Comparison of ENCODE assay signal across 12 cellular contexts in genomic region chr19:7554990-7555864, GRCh38. TPM values are rescaled to one million over a fixed set of nuclear protein-coding genes. Genes with fewer than 3 reads are reported as not detected.
A peak's percentile ranks its signal among the peaks of the same experiment; 100 is the strongest.
DNase-seq lines count a peak whose midpoint lies in the region; TF ChIP-seq lines count a peak whose summit lies in the region.
"Had no signal": no experiment of that assay in that cellular context is flagged by ENCODE, and none has a peak within 500 bp of the region (broad histone marks: within the 10 kb centered on the region; RNA-seq: fewer than 3 reads in every experiment).

No MANE protein-coding gene starts in this region.

- no peaks in the 10 kb centered on the region for H3K9me3 Mint-ChIP-seq in CD8-positive, alpha-beta memory T cell

- H3K27me3 Mint-ChIP-seq in CD8-positive, alpha-beta memory T cell: no peaks in the 10 kb centered on the region

- peaks cover 0 to 5% of the 10 kb centered on the region in 2 donors for H3K4me1 ChIP-seq in neuronal stem cell (ENCODE audit: control insufficient read depth in 2 of 2, insufficient read depth in 1 of 2, low read depth in 1 of 2, low read length in 2 of 2)
- no peaks in the 10 kb centered on the region for H3K4me1 ChIP-seq in CD8-positive, alpha-beta memory T cell (ENCODE audit: insufficient read depth, low read length)
- no peaks in the 10 kb centered on the region for H3K4me1 ChIP-seq in vagina

- H2BK5ac ChIP-seq in neuronal stem cell (ENCODE audit: low read length): no peak overlapping the region

- no peak overlapping the region for H4K91ac ChIP-seq in neuronal stem cell (ENCODE audit: low read depth, low read length, poor library complexity)

- H3K36me3 ChIP-seq in neuronal stem cell (replicated peaks in 1 of 2; ENCODE audit: control insufficient read depth in 2 of 2, insufficient read depth in 2 of 2, low read length in 2 of 2): peaks cover 35% of the 10 kb centered on the region in 2 donors
- peaks cover 16% of the 10 kb centered on the region for H3K36me3 ChIP-seq in CD8-positive, alpha-beta memory T cell (ENCODE audit: insufficient read depth, low read length)
- H3K36me3 ChIP-seq in vagina: peaks cover 3 to 75% of the 10 kb centered on the region in 2 donors

- DNase-seq in ELF-1 (ENCODE audit: low read depth, low spot score) (peak; percentile 92), HEK293T (ENCODE audit: extremely low spot score) (peak; percentile 88), amniotic epithelial cell (ENCODE audit: low read depth) (peak; percentile 7), neuronal stem cell (ENCODE audit: low spot score) (no peak), vagina (ENCODE audit: extremely low spot score in 2 of 2) (no peak), NCI-H748 (lab: John Stamatoyannopoulos, UW; ENCODE audit: unreplicated experiment) (no peak)
- no peak for DNase-seq in CD8-positive, alpha-beta memory T cell
- DNase-seq: DMS79, MM.1S, NCI-H526, SW 1271 had no signal

- peaks cover 0 to 4% (median 3%) of the 10 kb centered on the region in 3 donors for H3K4me1 Mint-ChIP-seq in CD8-positive, alpha-beta memory T cell

- no peak overlapping the region for H3K4me2 ChIP-seq in neuronal stem cell (ENCODE audit: insufficient read depth, low read length, poor library complexity, severe bottlenecking)

- WGBS in neuronal stem cell (ENCODE audit: extremely low coverage in 2 of 2, insufficient read length in 2 of 2, insufficient replicate concordance in 1 of 2), 2 donors: no CpG with 5 or more reads among the region's 62 CpGs

- H3K4me3 ChIP-seq in neuronal stem cell (ENCODE audit: low read length in 2 of 2) (no peak overlapping the region), vagina (no peak overlapping the region)
- H3K4me3 ChIP-seq in CD8-positive, alpha-beta memory T cell (ENCODE audit: low read length): no peak overlapping the region

- no peak for TF ChIP-seq CTCF in vagina (IDR thresholded peaks at IDR 0.05)

- no peak overlapping the region for H3K27ac Mint-ChIP-seq in CD8-positive, alpha-beta memory T cell

- no peak overlapping the region for H2BK120ac ChIP-seq in neuronal stem cell (ENCODE audit: low read depth, low read length)

- H2AFZ ChIP-seq in neuronal stem cell (ENCODE audit: low read length): no peak overlapping the region

- TF ChIP-seq POLR2A in vagina (IDR thresholded peaks at IDR 0.05): no peak

- no peak overlapping the region for H4K8ac ChIP-seq in neuronal stem cell (ENCODE audit: low read depth, low read length)

- POLR2A ChIA-PET in HEK293T (lab: Yijun Ruan, JAX): no interaction called here
- POLR2A ChIA-PET in CD8-positive, alpha-beta memory T cell (lab: Charles Lee): no interaction called here

- intact Hi-C loops in vagina (cut with DNase I): no loop called here

- peaks cover 7% of the 10 kb centered on the region for H3K79me1 ChIP-seq in neuronal stem cell (ENCODE audit: low read depth, low read length)

- no peak overlapping the region for H2BK15ac ChIP-seq in neuronal stem cell (ENCODE audit: low read length)

- no peak overlapping the region for H3K4ac ChIP-seq in neuronal stem cell (ENCODE audit: low read length)

- peak overlapping the region; percentile 8 for H3K14ac ChIP-seq in neuronal stem cell (ENCODE audit: low read length)

- H3K9me3 ChIP-seq in neuronal stem cell (replicated peaks in 1 of 2; ENCODE audit: control insufficient read depth in 2 of 2, insufficient read depth in 1 of 2, low read depth in 1 of 2, low read length in 2 of 2) (peaks cover 0 to 4% of the 10 kb centered on the region in 2 donors), vagina (no peaks in the 10 kb centered on the region)
- H3K9me3 ChIP-seq in CD8-positive, alpha-beta memory T cell (ENCODE audit: low read length): no peaks in the 10 kb centered on the region

- peak overlapping the region; percentile 38 for H3K18ac ChIP-seq in neuronal stem cell (ENCODE audit: low read length)

- peak overlapping the region; percentile 91 for H3K23ac ChIP-seq in neuronal stem cell (ENCODE audit: low read depth, low read length, poor library complexity)

- H3K27me3 ChIP-seq in neuronal stem cell (ENCODE audit: control insufficient read depth in 3 of 3, insufficient read depth in 3 of 3, low read depth in 1 of 3, low read length in 3 of 3) (no peaks in the 10 kb centered on the region), vagina (no peaks in the 10 kb centered on the region)
- H3K27me3 ChIP-seq in CD8-positive, alpha-beta memory T cell (ENCODE audit: insufficient read depth, low read length, poor library complexity, severe bottlenecking): no peaks in the 10 kb centered on the region

- H3K9ac ChIP-seq in neuronal stem cell (ENCODE audit: low read depth, low read length, poor library complexity): no peak overlapping the region

- peak overlapping the region; percentile 89 for H2BK12ac ChIP-seq in neuronal stem cell (ENCODE audit: low read length)

- H3K27ac ChIP-seq in neuronal stem cell (replicated peaks; ENCODE audit: low read length) (no peak overlapping the region), vagina (no peak overlapping the region)
- H3K27ac ChIP-seq in CD8-positive, alpha-beta memory T cell (ENCODE audit: low read depth, low read length): no peak overlapping the region

- CTCF ChIA-PET in HEK293T (lab: Yijun Ruan, JAX): interaction anchor here (0.6 kb wide), 1 partner anchor 140 kb away, joined by 3 read pairs; no protein-coding TSS in a partner anchor
- CTCF ChIA-PET in CD8-positive, alpha-beta memory T cell (lab: Charles Lee): interaction anchor here (1.4 kb wide), 1 partner anchor 13 kb away, joined by 9 read pairs; no protein-coding TSS in a partner anchor

- H2AK5ac ChIP-seq in neuronal stem cell (ENCODE audit: low read depth, low read length): no peak overlapping the region

- H3K4me3 Mint-ChIP-seq in CD8-positive, alpha-beta memory T cell: no peak overlapping the region

- peaks cover 9 to 69% (median 10%) of the 10 kb centered on the region in 3 donors for H3K36me3 Mint-ChIP-seq in CD8-positive, alpha-beta memory T cell

TF ChIP-seq in HEK293T, 16 proteins besides CTCF, POLR2A, EP300 and RAD21:
- TF ChIP-seq FOXM1 (IDR thresholded peaks at IDR 0.05; ENCODE audit: borderline replicate concordance): no peak
- TF ChIP-seq FOXK2 (IDR thresholded peaks at IDR 0.05): no peak
- no peak for TF ChIP-seq SUZ12 (IDR thresholded peaks at IDR 0.05)
- TF ChIP-seq CTBP1 (IDR thresholded peaks at IDR 0.05; ENCODE audit: borderline replicate concordance): no peak
- TF ChIP-seq TARDBP (IDR thresholded peaks at IDR 0.05): no peak
- TF ChIP-seq PKNOX1 (IDR thresholded peaks at IDR 0.05): no peak
- TF ChIP-seq ARNT (IDR thresholded peaks at IDR 0.05): no peak
- TF ChIP-seq ELF4 (IDR thresholded peaks at IDR 0.05): no peak
- TF ChIP-seq ZNF384 (IDR thresholded peaks at IDR 0.05): no peak
- TF ChIP-seq L3MBTL2 (conservative IDR thresholded peaks at IDR 0.05): no peak
- TF ChIP-seq HDGF (IDR thresholded peaks at IDR 0.05; ENCODE audit: borderline replicate concordance): no peak
- TF ChIP-seq LEF1 (IDR thresholded peaks at IDR 0.05; ENCODE audit: borderline replicate concordance): no peak
- TF ChIP-seq SP1 (IDR thresholded peaks at IDR 0.05): no peak
- no peak for TF ChIP-seq NFRKB (IDR thresholded peaks at IDR 0.05)
TF ChIP-seq in HEK293T: peak in this region for 0.

RNA-seq across cellular contexts. Expression of gene PNPLA6, which starts 19.7 kb away (rescaled TPM):
- polyA plus RNA-seq in neuronal stem cell (2013, experiment 1 of 2): 56.3 TPM
- polyA plus RNA-seq in neuronal stem cell (2013, experiment 2 of 2): 57.3 TPM
- 100 to 1,000 TPM; 112 to 117 TPM for total RNA-seq in CD8-positive, alpha-beta memory T cell
- 17.1 TPM for polyA plus RNA-seq in CD8-positive, alpha-beta memory T cell
- total RNA-seq in vagina: 47.4 TPM

RNA-seq across cellular contexts. Expression of gene MCOLN1, which starts 32.8 kb away (rescaled TPM):
- 6.6 TPM for polyA plus RNA-seq in neuronal stem cell (2013, experiment 1 of 2)
- polyA plus RNA-seq in neuronal stem cell (2013, experiment 2 of 2): 7.4 TPM
- total RNA-seq in CD8-positive, alpha-beta memory T cell: 10 to 100 TPM; 19.4 to 19.6 TPM
- polyA plus RNA-seq in CD8-positive, alpha-beta memory T cell: 11.6 TPM
- 20.4 TPM for total RNA-seq in vagina

RNA-seq across cellular contexts. Expression of gene ZNF358, which starts 39.3 kb away (rescaled TPM):
- 109 TPM for polyA plus RNA-seq in neuronal stem cell (2013, experiment 1 of 2)
- polyA plus RNA-seq in neuronal stem cell (2013, experiment 2 of 2): 102 TPM
- total RNA-seq in CD8-positive, alpha-beta memory T cell: 1 to 10 TPM; 7.6 to 8.9 TPM
- 2.5 TPM for polyA plus RNA-seq in CD8-positive, alpha-beta memory T cell
- total RNA-seq in vagina: 87.4 TPM

RNA-seq across cellular contexts. Expression of gene CAMSAP3, which starts 40.4 kb away (rescaled TPM):
- polyA plus RNA-seq in neuronal stem cell (2013, experiment 1 of 2): 13.7 TPM
- 14.1 TPM for polyA plus RNA-seq in neuronal stem cell (2013, experiment 2 of 2)
- total RNA-seq in CD8-positive, alpha-beta memory T cell: under 1 TPM; 0.24 to 0.31 TPM
- polyA plus RNA-seq in CD8-positive, alpha-beta memory T cell: 0.07 TPM
- 12.8 TPM for total RNA-seq in vagina
- total RNA-seq: cardiac septum had no signal

Comparison
In these comparisons a context has a peak if more than half of its experiments do, and no peak if none do; other contexts are left out.
1. DNase-seq: peak in ELF-1 (single experiment), HEK293T (single experiment) and amniotic epithelial cell (single experiment); none in neuronal stem cell (single experiment), CD8-positive, alpha-beta memory T cell (0 of 5), vagina (0 of 2) and NCI-H748 (single experiment).